Comparison of ENCODE assay signal across 1 cellular context in the genomic region with DNA sequence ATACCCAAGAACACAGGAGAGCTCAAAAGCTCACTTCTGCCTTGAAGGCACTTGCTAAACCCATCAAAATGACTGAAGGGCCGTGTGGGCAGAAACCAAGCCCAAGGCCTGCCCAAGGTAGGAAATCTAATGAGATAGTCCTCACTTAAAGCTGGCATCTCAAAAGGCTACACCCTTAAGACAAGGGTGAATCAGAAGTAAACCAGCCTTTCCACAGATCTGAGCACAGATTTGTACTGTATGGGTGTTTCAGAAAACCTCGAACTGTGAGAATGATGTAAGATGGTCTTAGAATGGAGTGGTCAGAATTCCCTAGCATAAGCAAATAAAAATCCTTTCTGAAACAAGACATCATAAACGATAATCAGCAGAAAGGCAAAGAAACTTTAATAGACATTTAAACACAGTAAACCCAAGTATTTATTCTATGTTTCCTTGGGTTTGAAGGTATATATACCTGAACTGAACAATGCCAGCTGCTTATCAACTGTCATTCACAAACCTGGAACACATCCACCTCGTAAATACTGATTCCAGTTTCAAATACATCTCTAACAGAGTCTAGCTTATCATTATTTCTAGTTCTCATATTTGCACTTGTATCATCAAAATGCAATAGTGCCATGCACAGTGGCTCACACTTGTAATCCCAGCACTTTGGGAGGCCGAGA.
TF ChIP-seq lines count a peak whose summit lies in the region.

No MANE protein-coding gene starts in this region.

TF ChIP-seq in IMR-90, 13 proteins besides CTCF, POLR2A, EP300 and RAD21:
- TF ChIP-seq MXI1 (IDR thresholded peaks at IDR 0.05; ENCODE audit: borderline replicate concordance, low read depth, low read length) (no peak), RFX5 (IDR thresholded peaks at IDR 0.05; ENCODE audit: low read depth, low read length) (no peak), CHD1 (IDR thresholded peaks at IDR 0.05; ENCODE audit: low read depth, low read length) (no peak), MAZ (IDR thresholded peaks at IDR 0.05; ENCODE audit: borderline replicate concordance, low read depth, low read length) (no peak), RCOR1 (IDR thresholded peaks at IDR 0.05; ENCODE audit: insufficient replicate concordance, low read length) (no peak), NFE2L2 (IDR thresholded peaks at IDR 0.05; ENCODE audit: low read depth, low read length) (no peak)
- TF ChIP-seq, protein P1, sequence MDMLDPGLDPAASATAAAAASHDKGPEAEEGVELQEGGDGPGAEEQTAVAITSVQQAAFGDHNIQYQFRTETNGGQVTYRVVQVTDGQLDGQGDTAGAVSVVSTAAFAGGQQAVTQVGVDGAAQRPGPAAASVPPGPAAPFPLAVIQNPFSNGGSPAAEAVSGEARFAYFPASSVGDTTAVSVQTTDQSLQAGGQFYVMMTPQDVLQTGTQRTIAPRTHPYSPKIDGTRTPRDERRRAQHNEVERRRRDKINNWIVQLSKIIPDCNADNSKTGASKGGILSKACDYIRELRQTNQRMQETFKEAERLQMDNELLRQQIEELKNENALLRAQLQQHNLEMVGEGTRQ (IDR thresholded peaks at IDR 0.05; ENCODE audit: low read depth, low read length), result no peak
TF ChIP-seq in IMR-90: peak in this region for 0.
